In genomic region chr10:69656719-69657269, GRCh38 we compare ENCODE assay signal across 23 cellular contexts. TPM values are rescaled to one million over a fixed set of nuclear protein-coding genes. Genes with fewer than 3 reads are reported as not detected.
"Had no signal": no experiment of that assay in that cellular context is flagged by ENCODE, and none has a peak within 500 bp of the region (broad histone marks: within the 10 kb centered on the region; RNA-seq: fewer than 3 reads in every experiment).

No MANE protein-coding gene starts in this region.

- H3K27ac ChIP-seq: breast epithelium, coronary artery, dorsolateral prefrontal cortex, gastroesophageal sphincter, right lobe of liver, skin epidermis, thoracic aorta had no signal

- DNase-seq: activated CD4-positive, alpha-beta T cell treated with anti-CD3 and anti-CD28 coated beads for 36 hours; activated CD4-positive, CD25-positive, alpha-beta regulatory T cell; activated CD8-positive, alpha-beta memory T cell treated with anti-CD3 and anti-CD28 coated beads, Interleukin-2, amount 10 ng/mL, durations not matched to agents 7 days and 5 days; activated CD8-positive, alpha-beta T cell treated with anti-CD3 and anti-CD28 coated beads, Interleukin-2, amount 10 ng/mL, durations not matched to agents 7 days and 5 days; activated naive CD8-positive, alpha-beta T cell treated with anti-CD3 and anti-CD28 coated beads, Interleukin-2, amount 50 U/mL, for 24 hours; activated T-cell treated with anti-CD3 and anti-CD28 coated beads, Interleukin-2, amount 50 U/mL, for 48 hours; effector memory CD4-positive, alpha-beta T cell; hippocampal formation; left cardiac atrium; mesenchymal stem cell; natural killer cell; stimulated activated CD4-positive, alpha-beta T cell treated with anti-CD3 and anti-CD28 coated beads, Interleukin-4, amount 100 ng/mL, for 24 hours; trophoblast cell had no signal

- H3K4me1 ChIP-seq: breast epithelium, gastroesophageal sphincter, right lobe of liver had no signal

- ATAC-seq: activated CD4-positive, alpha-beta T cell treated with anti-CD3 and anti-CD28 coated beads for 36 hours; activated CD8-positive, alpha-beta memory T cell treated with anti-CD3 and anti-CD28 coated beads, Interleukin-2, amount 10 ng/mL, durations not matched to agents 7 days and 5 days; activated CD8-positive, alpha-beta T cell treated with anti-CD3 and anti-CD28 coated beads, Interleukin-2, amount 10 ng/mL, durations not matched to agents 7 days and 5 days; activated naive CD8-positive, alpha-beta T cell treated with anti-CD3 and anti-CD28 coated beads, Interleukin-2, amount 50 U/mL, for 24 hours; gastroesophageal sphincter; natural killer cell; right lobe of liver; stimulated activated effector memory CD8-positive, alpha-beta T cell treated with anti-CD3 and anti-CD28 coated beads, Interleukin-12 subunit alpha, Interleukin-12 subunit beta, amount 100 ng/mL, for 72 hours had no signal

- H3K9me3 ChIP-seq: breast epithelium, gastroesophageal sphincter, right lobe of liver, thoracic aorta had no signal

- H3K4me3 ChIP-seq: breast epithelium, coronary artery, dorsolateral prefrontal cortex, gastroesophageal sphincter, right lobe of liver, skin epidermis, thoracic aorta had no signal

- H3K36me3 ChIP-seq: breast epithelium, gastroesophageal sphincter, right lobe of liver, thoracic aorta had no signal

- H3K27me3 ChIP-seq: right lobe of liver had no signal

RNA-seq across cellular contexts. Expression of gene FAM241B, which starts 26.7 kb away (rescaled TPM):
- total RNA-seq: fibroblast of villous mesenchyme, mononuclear cell had no signal
